Comparison of ENCODE assay signal across 19 cellular contexts in genomic region chr20:13068336-13068735, GRCh38. TPM values are rescaled to one million over a fixed set of nuclear protein-coding genes. Genes with fewer than 3 reads are reported as not detected.
DNase-seq lines count a peak whose midpoint lies in the region; ATAC-seq and TF ChIP-seq lines count a peak whose summit lies in the region.
"Had no signal": no experiment of that assay in that cellular context is flagged by ENCODE, and none has a peak within 500 bp of the region (broad histone marks: within the 10 kb centered on the region; RNA-seq: fewer than 3 reads in every experiment).

No MANE protein-coding gene starts in this region.

- ATAC-seq in left ventricle myocardium superior, result no peak
- peak; percentile 100 for ATAC-seq in mucosa of descending colon
- ATAC-seq in GM18870 (IDR thresholded peaks at IDR 0.05; ENCODE audit: unreplicated experiment), result no peak
- ATAC-seq: CD8-positive, alpha-beta T cell; K562; Right ventricle myocardium inferior had no signal

- intact Hi-C loops in left ventricle myocardium inferior (cut with micrococcal nuclease), result no loop called here
- intact Hi-C loops in left ventricle myocardium superior (cut with micrococcal nuclease), result no loop called here
- intact Hi-C loops in mucosa of descending colon (cut with DNase I, micrococcal nuclease), result no loop called here
- intact Hi-C loops in posterior vena cava (cut with DNase I), result no loop called here

- no peak for TF ChIP-seq CTCF in left ventricle myocardium inferior (IDR thresholded peaks at IDR 0.05; ENCODE audit: borderline replicate concordance)
- no peak for TF ChIP-seq CTCF in mucosa of descending colon (IDR thresholded peaks at IDR 0.05)
- no peak for TF ChIP-seq CTCF in type B pancreatic cell (conservative IDR thresholded peaks at IDR 0.05)
- no peak for TF ChIP-seq CTCF in GM10266 (IDR thresholded peaks at IDR 0.05; ENCODE audit: control insufficient read depth, insufficient read depth, low read depth, missing control alignments)

- DNase-seq in left ventricle myocardium inferior (no peak), left ventricle myocardium superior (no peak), epithelial cell of prostate (ENCODE audit: low read depth, low spot score) (no peak), mucosa of descending colon (peak in 1 of 3 donors; percentile 79), type B pancreatic cell (ENCODE audit: extremely low spot score, unreplicated experiment) (no peak), GM10266 (ENCODE audit: extremely low spot score) (no peak), posterior vena cava (ENCODE audit: low spot score) (no peak)
- DNase-seq: 8988T; C1 segment of cervical spinal cord; Calu3; CD8-positive, alpha-beta T cell; NCI-H1092 treated with DMSO at 0.1 percent for 48 hours; NCI-H1436 treated with DMSO at 0.1 percent for 48 hours; NCI-H1930 had no signal

- H3K9me3 ChIP-seq in left ventricle myocardium inferior (replicated peaks) (peaks cover 9% of the 10 kb centered on the region), mucosa of descending colon (peaks cover 4% of the 10 kb centered on the region)
- H3K9me3 ChIP-seq: Peyer's patch, SJSA1 had no signal

- peaks cover 11% of the 10 kb centered on the region for H3K9me3 Mint-ChIP-seq in type B pancreatic cell

- H3K27ac Mint-ChIP-seq in type B pancreatic cell, result peak overlapping the region; percentile 50
- H3K27ac Mint-ChIP-seq: CD8-positive, alpha-beta T cell had no signal

- no peaks in the 10 kb centered on the region for H3K27me3 Mint-ChIP-seq in type B pancreatic cell

- H3K4me1 Mint-ChIP-seq in type B pancreatic cell (ENCODE audit: unreplicated experiment), result no peaks in the 10 kb centered on the region

- H3K4me3 Mint-ChIP-seq in type B pancreatic cell, result peak overlapping the region; percentile 20
- H3K4me3 Mint-ChIP-seq: CD8-positive, alpha-beta T cell had no signal

- peak overlapping the region; percentile 49 for H3K27ac ChIP-seq in left ventricle myocardium inferior (replicated peaks)
- peak overlapping the region; percentile 31 for H3K27ac ChIP-seq in epithelial cell of prostate
- H3K27ac ChIP-seq: SJSA1 had no signal

- H3K36me3 ChIP-seq in left ventricle myocardium inferior (peaks cover 7% of the 10 kb centered on the region), mucosa of descending colon (ENCODE audit: low read depth) (no peaks in the 10 kb centered on the region)
- H3K36me3 ChIP-seq: Peyer's patch, SJSA1 had no signal

- H3K4me3 ChIP-seq in left ventricle myocardium inferior (no peak overlapping the region), mucosa of descending colon (no peak overlapping the region)
- H3K4me3 ChIP-seq: K562, Peyer's patch, SJSA1 had no signal

- peaks cover 5% of the 10 kb centered on the region for H3K36me3 Mint-ChIP-seq in type B pancreatic cell
- H3K36me3 Mint-ChIP-seq: CD8-positive, alpha-beta T cell had no signal

- peaks cover 10% of the 10 kb centered on the region for H3K4me1 ChIP-seq in left ventricle myocardium inferior
- H3K4me1 ChIP-seq in mucosa of descending colon (ENCODE audit: low read depth), result peaks cover 4% of the 10 kb centered on the region
- H3K4me1 ChIP-seq: Peyer's patch, SJSA1 had no signal

- H3K27me3 ChIP-seq in left ventricle myocardium inferior (ENCODE audit: low read depth), result no peaks in the 10 kb centered on the region
- H3K27me3 ChIP-seq: Peyer's patch, SJSA1 had no signal

RNA-seq across cellular contexts. Expression of gene SPTLC3, which starts 59.6 kb away (rescaled TPM):
- 9.0 TPM for total RNA-seq in left ventricle myocardium inferior
- 5.4 TPM for total RNA-seq in left ventricle myocardium superior
- 10 to 100 TPM in 1 of 3 donors, 1 to 10 TPM in 2; 7.2 to 18.2 (median 9.7) TPM for total RNA-seq in mucosa of descending colon
- 10.6 and 34.2 TPM in 2 replicates for total RNA-seq in type B pancreatic cell (ENCODE audit: low replicate concordance)
- total RNA-seq in posterior vena cava, result 1 to 10 TPM; 2.3 to 6.8 TPM
- total RNA-seq: K562 had no signal
